In the genomic region with DNA sequence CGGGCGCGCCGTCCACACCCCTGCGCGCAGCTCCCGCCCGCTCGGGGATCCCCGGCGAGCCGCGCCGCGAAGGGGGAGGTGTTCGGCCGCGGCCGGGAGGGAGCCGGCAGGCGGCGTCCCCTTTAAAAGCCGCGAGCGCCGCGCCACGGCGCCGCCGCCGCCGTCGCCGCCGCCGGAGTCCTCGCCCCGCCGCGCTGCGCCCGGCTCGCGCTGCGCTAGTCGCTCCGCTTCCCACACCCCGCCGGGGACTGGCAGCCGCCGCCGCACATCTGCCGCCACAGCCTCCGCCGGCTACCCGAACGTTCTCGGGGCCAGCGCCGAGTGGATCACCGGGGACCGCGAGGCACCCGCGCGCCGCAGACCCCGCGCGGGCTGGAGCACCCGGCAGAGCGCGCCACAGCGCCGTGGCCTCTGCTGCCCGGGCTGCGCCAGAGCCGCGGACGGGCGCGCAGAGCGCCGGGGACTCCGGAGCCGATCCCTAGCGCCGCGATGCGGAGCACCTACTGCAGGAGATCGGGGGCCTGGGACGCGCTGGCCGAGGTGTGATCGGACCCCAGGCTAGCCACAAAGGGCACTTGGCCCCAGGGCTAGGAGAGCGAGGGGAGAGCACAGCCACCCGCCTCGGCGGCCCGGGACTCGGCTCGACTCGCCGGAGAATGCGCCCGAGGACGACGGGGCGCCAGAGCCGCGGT, we compare ENCODE assay signal across 1 cellular context.
TF ChIP-seq lines count a peak whose summit lies in the region.

A gene (plus strand): TSS at position 151 of the 692 bp plus-strand sequence. CDS start 2,441 bp downstream, outside the sequence.

TF ChIP-seq in GM12878, 131 proteins besides CTCF, POLR2A, EP300 and RAD21 (continued from another document and continues in another):
- TF ChIP-seq POLR2AphosphoS5 (IDR thresholded peaks at IDR 0.05; ENCODE audit: low read length): no peak
- TF ChIP-seq CHD1 (IDR thresholded peaks at IDR 0.05; ENCODE audit: low read depth, low read length): no peak
- TF ChIP-seq PAX8 (IDR thresholded peaks at IDR 0.05): no peak
- TF ChIP-seq ATF7 (IDR thresholded peaks at IDR 0.05; ENCODE audit: low read depth): no peak
- TF ChIP-seq WRNIP1 (IDR thresholded peaks at IDR 0.05; ENCODE audit: borderline replicate concordance, low read depth, low read length): no peak
- no peak for TF ChIP-seq SREBF2 (IDR thresholded peaks at IDR 0.05; ENCODE audit: low read length)
- TF ChIP-seq CHD2 (IDR thresholded peaks at IDR 0.05; ENCODE audit: borderline replicate concordance, low read depth, low read length): 0 out of 2 replicates have a peak, but pooled peaks have one; percentile 7
- no peak for TF ChIP-seq SRF (IDR thresholded peaks at IDR 0.05; ENCODE audit: low read depth in 2 of 2, low read length in 2 of 2)
- TF ChIP-seq, protein P1, sequence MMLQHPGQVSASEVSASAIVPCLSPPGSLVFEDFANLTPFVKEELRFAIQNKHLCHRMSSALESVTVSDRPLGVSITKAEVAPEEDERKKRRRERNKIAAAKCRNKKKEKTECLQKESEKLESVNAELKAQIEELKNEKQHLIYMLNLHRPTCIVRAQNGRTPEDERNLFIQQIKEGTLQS (IDR thresholded peaks at IDR 0.05; ENCODE audit: borderline replicate concordance, extremely low read depth, low read depth, low read length): no peak
- TF ChIP-seq, protein P2, sequence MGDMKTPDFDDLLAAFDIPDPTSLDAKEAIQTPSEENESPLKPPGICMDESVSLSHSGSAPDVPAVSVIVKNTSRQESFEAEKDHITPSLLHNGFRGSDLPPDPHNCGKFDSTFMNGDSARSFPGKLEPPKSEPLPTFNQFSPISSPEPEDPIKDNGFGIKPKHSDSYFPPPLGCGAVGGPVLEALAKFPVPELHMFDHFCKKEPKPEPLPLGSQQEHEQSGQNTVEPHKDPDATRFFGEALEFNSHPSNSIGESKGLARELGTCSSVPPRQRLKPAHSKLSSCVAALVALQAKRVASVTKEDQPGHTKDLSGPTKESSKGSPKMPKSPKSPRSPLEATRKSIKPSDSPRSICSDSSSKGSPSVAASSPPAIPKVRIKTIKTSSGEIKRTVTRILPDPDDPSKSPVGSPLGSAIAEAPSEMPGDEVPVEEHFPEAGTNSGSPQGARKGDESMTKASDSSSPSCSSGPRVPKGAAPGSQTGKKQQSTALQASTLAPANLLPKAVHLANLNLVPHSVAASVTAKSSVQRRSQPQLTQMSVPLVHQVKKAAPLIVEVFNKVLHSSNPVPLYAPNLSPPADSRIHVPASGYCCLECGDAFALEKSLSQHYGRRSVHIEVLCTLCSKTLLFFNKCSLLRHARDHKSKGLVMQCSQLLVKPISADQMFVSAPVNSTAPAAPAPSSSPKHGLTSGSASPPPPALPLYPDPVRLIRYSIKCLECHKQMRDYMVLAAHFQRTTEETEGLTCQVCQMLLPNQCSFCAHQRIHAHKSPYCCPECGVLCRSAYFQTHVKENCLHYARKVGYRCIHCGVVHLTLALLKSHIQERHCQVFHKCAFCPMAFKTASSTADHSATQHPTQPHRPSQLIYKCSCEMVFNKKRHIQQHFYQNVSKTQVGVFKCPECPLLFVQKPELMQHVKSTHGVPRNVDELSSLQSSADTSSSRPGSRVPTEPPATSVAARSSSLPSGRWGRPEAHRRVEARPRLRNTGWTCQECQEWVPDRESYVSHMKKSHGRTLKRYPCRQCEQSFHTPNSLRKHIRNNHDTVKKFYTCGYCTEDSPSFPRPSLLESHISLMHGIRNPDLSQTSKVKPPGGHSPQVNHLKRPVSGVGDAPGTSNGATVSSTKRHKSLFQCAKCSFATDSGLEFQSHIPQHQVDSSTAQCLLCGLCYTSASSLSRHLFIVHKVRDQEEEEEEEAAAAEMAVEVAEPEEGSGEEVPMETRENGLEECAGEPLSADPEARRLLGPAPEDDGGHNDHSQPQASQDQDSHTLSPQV (IDR thresholded peaks at IDR 0.05): no peak
- TF ChIP-seq, protein P3, sequence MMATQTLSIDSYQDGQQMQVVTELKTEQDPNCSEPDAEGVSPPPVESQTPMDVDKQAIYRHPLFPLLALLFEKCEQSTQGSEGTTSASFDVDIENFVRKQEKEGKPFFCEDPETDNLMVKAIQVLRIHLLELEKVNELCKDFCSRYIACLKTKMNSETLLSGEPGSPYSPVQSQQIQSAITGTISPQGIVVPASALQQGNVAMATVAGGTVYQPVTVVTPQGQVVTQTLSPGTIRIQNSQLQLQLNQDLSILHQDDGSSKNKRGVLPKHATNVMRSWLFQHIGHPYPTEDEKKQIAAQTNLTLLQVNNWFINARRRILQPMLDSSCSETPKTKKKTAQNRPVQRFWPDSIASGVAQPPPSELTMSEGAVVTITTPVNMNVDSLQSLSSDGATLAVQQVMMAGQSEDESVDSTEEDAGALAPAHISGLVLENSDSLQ (IDR thresholded peaks at IDR 0.05): no peak
- TF ChIP-seq GABPA (IDR thresholded peaks at IDR 0.05; ENCODE audit: low read depth): no peak
- no peak for TF ChIP-seq NR2C1 (IDR thresholded peaks at IDR 0.05)
- no peak for TF ChIP-seq SUPT20H (IDR thresholded peaks at IDR 0.05; ENCODE audit: borderline replicate concordance, control insufficient read depth, low read depth, low read length)
- TF ChIP-seq SMC3 (IDR thresholded peaks at IDR 0.05; ENCODE audit: borderline replicate concordance, low read length): no peak
- no peak for TF ChIP-seq NFXL1 (IDR thresholded peaks at IDR 0.05; ENCODE audit: borderline replicate concordance)
- no peak for TF ChIP-seq YBX1 (IDR thresholded peaks at IDR 0.05)
- TF ChIP-seq DPF2 (IDR thresholded peaks at IDR 0.05): peak; percentile 76
- TF ChIP-seq NFIC (IDR thresholded peaks at IDR 0.05; ENCODE audit: low read depth, low read length): no peak
- TF ChIP-seq MYB (IDR thresholded peaks at IDR 0.05; ENCODE audit: borderline replicate concordance, low read depth, low read length): no peak
- no peak for TF ChIP-seq FOXM1 (IDR thresholded peaks at IDR 0.05; ENCODE audit: low read depth, low read length)
- TF ChIP-seq EZH2 (IDR thresholded peaks at IDR 0.05; ENCODE audit: borderline replicate concordance, control insufficient read depth, low read depth, low read length): no peak
- no peak for TF ChIP-seq ASH2L (IDR thresholded peaks at IDR 0.05; ENCODE audit: borderline replicate concordance, low read depth)
- no peak for TF ChIP-seq HCFC1 (IDR thresholded peaks at IDR 0.05; ENCODE audit: low read length)
- no peak for TF ChIP-seq ESRRA (IDR thresholded peaks at IDR 0.05; ENCODE audit: low read length)
- TF ChIP-seq, protein P4, sequence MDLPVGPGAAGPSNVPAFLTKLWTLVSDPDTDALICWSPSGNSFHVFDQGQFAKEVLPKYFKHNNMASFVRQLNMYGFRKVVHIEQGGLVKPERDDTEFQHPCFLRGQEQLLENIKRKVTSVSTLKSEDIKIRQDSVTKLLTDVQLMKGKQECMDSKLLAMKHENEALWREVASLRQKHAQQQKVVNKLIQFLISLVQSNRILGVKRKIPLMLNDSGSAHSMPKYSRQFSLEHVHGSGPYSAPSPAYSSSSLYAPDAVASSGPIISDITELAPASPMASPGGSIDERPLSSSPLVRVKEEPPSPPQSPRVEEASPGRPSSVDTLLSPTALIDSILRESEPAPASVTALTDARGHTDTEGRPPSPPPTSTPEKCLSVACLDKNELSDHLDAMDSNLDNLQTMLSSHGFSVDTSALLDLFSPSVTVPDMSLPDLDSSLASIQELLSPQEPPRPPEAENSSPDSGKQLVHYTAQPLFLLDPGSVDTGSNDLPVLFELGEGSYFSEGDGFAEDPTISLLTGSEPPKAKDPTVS (IDR thresholded peaks at IDR 0.05; ENCODE audit: low read depth, low read length): no peak
- TF ChIP-seq NBN (IDR thresholded peaks at IDR 0.05): no peak
- TF ChIP-seq, protein P5, sequence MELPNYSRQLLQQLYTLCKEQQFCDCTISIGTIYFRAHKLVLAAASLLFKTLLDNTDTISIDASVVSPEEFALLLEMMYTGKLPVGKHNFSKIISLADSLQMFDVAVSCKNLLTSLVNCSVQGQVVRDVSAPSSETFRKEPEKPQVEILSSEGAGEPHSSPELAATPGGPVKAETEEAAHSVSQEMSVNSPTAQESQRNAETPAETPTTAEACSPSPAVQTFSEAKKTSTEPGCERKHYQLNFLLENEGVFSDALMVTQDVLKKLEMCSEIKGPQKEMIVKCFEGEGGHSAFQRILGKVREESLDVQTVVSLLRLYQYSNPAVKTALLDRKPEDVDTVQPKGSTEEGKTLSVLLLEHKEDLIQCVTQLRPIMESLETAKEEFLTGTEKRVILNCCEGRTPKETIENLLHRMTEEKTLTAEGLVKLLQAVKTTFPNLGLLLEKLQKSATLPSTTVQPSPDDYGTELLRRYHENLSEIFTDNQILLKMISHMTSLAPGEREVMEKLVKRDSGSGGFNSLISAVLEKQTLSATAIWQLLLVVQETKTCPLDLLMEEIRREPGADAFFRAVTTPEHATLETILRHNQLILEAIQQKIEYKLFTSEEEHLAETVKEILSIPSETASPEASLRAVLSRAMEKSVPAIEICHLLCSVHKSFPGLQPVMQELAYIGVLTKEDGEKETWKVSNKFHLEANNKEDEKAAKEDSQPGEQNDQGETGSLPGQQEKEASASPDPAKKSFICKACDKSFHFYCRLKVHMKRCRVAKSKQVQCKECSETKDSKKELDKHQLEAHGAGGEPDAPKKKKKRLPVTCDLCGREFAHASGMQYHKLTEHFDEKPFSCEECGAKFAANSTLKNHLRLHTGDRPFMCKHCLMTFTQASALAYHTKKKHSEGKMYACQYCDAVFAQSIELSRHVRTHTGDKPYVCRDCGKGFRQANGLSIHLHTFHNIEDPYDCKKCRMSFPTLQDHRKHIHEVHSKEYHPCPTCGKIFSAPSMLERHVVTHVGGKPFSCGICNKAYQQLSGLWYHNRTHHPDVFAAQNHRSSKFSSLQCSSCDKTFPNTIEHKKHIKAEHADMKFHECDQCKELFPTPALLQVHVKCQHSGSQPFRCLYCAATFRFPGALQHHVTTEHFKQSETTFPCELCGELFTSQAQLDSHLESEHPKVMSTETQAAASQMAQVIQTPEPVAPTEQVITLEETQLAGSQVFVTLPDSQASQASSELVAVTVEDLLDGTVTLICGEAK (IDR thresholded peaks at IDR 0.05; ENCODE audit: borderline replicate concordance): no peak
- TF ChIP-seq MEF2A (IDR thresholded peaks at IDR 0.05; ENCODE audit: insufficient read depth, low read depth, low read length): no peak
- no peak for TF ChIP-seq CBX3 (IDR thresholded peaks at IDR 0.05; ENCODE audit: borderline replicate concordance, low read depth)
- TF ChIP-seq, protein P6, sequence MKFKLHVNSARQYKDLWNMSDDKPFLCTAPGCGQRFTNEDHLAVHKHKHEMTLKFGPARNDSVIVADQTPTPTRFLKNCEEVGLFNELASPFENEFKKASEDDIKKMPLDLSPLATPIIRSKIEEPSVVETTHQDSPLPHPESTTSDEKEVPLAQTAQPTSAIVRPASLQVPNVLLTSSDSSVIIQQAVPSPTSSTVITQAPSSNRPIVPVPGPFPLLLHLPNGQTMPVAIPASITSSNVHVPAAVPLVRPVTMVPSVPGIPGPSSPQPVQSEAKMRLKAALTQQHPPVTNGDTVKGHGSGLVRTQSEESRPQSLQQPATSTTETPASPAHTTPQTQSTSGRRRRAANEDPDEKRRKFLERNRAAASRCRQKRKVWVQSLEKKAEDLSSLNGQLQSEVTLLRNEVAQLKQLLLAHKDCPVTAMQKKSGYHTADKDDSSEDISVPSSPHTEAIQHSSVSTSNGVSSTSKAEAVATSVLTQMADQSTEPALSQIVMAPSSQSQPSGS (IDR thresholded peaks at IDR 0.05; ENCODE audit: low read length): no peak
- TF ChIP-seq BACH1 (IDR thresholded peaks at IDR 0.05; ENCODE audit: borderline replicate concordance): peak; percentile 65; the same call in 1 of the 2 replicates
- no peak for TF ChIP-seq RELA (IDR thresholded peaks at IDR 0.05; ENCODE audit: borderline replicate concordance, partially characterized antibody)
- peak; percentile 90 for TF ChIP-seq LARP7 (IDR thresholded peaks at IDR 0.05)
- TF ChIP-seq, protein P7, sequence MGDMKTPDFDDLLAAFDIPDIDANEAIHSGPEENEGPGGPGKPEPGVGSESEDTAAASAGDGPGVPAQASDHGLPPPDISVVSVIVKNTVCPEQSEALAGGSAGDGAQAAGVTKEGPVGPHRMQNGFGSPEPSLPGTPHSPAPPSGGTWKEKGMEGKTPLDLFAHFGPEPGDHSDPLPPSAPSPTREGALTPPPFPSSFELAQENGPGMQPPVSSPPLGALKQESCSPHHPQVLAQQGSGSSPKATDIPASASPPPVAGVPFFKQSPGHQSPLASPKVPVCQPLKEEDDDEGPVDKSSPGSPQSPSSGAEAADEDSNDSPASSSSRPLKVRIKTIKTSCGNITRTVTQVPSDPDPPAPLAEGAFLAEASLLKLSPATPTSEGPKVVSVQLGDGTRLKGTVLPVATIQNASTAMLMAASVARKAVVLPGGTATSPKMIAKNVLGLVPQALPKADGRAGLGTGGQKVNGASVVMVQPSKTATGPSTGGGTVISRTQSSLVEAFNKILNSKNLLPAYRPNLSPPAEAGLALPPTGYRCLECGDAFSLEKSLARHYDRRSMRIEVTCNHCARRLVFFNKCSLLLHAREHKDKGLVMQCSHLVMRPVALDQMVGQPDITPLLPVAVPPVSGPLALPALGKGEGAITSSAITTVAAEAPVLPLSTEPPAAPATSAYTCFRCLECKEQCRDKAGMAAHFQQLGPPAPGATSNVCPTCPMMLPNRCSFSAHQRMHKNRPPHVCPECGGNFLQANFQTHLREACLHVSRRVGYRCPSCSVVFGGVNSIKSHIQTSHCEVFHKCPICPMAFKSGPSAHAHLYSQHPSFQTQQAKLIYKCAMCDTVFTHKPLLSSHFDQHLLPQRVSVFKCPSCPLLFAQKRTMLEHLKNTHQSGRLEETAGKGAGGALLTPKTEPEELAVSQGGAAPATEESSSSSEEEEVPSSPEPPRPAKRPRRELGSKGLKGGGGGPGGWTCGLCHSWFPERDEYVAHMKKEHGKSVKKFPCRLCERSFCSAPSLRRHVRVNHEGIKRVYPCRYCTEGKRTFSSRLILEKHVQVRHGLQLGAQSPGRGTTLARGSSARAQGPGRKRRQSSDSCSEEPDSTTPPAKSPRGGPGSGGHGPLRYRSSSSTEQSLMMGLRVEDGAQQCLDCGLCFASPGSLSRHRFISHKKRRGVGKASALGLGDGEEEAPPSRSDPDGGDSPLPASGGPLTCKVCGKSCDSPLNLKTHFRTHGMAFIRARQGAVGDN (IDR thresholded peaks at IDR 0.05): no peak
- 0 out of 2 replicates have a peak, but pooled peaks have one; percentile 66 for TF ChIP-seq ZNF217 (IDR thresholded peaks at IDR 0.05)
- TF ChIP-seq TARDBP (IDR thresholded peaks at IDR 0.05; ENCODE audit: borderline replicate concordance): no peak
- TF ChIP-seq POLR2AphosphoS2 (IDR thresholded peaks at IDR 0.05; ENCODE audit: low read depth, low read length): no peak
- TF ChIP-seq FOS (IDR thresholded peaks at IDR 0.05; ENCODE audit: borderline replicate concordance, extremely low read depth, insufficient read length): no peak
- TF ChIP-seq TCF7 (IDR thresholded peaks at IDR 0.05; ENCODE audit: borderline replicate concordance): no peak
- TF ChIP-seq TBL1XR1 (IDR thresholded peaks at IDR 0.05; ENCODE audit: low read depth, low read length): no peak
- no peak for TF ChIP-seq EED (IDR thresholded peaks at IDR 0.05; ENCODE audit: low read depth)
- TF ChIP-seq HDAC6 (IDR thresholded peaks at IDR 0.05; ENCODE audit: unreplicated experiment): peak; percentile 90
- TF ChIP-seq JUNB (IDR thresholded peaks at IDR 0.05): no peak
- TF ChIP-seq ZNF274 (IDR thresholded peaks at IDR 0.05; ENCODE audit: insufficient read depth, insufficient read length): no peak
- no peak for TF ChIP-seq RUNX3 (IDR thresholded peaks at IDR 0.05; ENCODE audit: low read length)
